In the genomic region with DNA sequence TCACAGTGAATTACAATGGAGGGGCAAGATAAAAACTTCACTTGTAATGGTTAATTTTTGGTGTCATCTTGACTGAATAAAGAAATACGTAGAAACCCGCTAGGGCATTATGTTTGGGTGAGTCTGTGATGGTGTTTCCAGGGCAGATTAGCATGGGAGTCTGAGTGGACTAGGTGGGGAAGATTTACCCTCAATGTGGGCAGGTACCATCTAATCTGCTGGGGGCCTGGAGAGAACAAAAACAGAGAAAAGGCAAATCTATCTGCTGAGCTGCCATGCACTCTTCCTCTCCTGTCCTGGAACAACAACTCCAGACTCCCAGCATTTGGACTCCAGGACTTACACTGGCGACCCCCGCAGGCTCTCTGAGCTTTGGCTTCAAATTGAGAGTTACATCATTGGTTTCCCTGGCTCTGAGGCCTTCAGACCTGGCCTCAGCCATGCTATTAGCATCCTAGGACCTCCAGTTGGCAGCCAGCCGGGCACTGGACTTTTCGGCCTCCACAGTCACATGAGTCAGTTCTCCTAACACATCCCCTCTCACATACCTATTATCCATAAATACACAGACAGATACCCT, we compare ENCODE assay signal across 1 cellular context.
TF ChIP-seq lines count a peak whose summit lies in the region.

No MANE protein-coding gene starts in this region.

TF ChIP-seq in H1, 55 proteins besides CTCF, POLR2A, EP300 and RAD21:
- TF ChIP-seq, protein P1, sequence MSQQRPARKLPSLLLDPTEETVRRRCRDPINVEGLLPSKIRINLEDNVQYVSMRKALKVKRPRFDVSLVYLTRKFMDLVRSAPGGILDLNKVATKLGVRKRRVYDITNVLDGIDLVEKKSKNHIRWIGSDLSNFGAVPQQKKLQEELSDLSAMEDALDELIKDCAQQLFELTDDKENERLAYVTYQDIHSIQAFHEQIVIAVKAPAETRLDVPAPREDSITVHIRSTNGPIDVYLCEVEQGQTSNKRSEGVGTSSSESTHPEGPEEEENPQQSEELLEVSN (IDR thresholded peaks at IDR 0.05) = no peak
- TF ChIP-seq JUN (IDR thresholded peaks at IDR 0.05; ENCODE audit: low read depth, low read length) = no peak
- TF ChIP-seq SIN3A (conservative IDR thresholded peaks at IDR 0.05 in 1 of 2, IDR thresholded peaks at IDR 0.05 in 1 of 2; ENCODE audit: low read depth in 1 of 2, low read length in 2 of 2) = no peak
- no peak for TF ChIP-seq CHD1 (IDR thresholded peaks at IDR 0.05; ENCODE audit: low read depth, low read length)
- no peak for TF ChIP-seq TAF7 (optimal IDR thresholded peaks at IDR 0.05; ENCODE audit: borderline replicate concordance, low read depth, low read length)
- no peak for TF ChIP-seq BRCA1 (IDR thresholded peaks at IDR 0.05; ENCODE audit: low read depth, low read length)
- no peak for TF ChIP-seq GTF2F1 (IDR thresholded peaks at IDR 0.05; ENCODE audit: borderline replicate concordance, low read depth, low read length)
- no peak for TF ChIP-seq SIRT6 (IDR thresholded peaks at IDR 0.05; ENCODE audit: low read length)
- no peak for TF ChIP-seq KDM1A (IDR thresholded peaks at IDR 0.05; ENCODE audit: borderline replicate concordance, low read length)
- TF ChIP-seq BACH1 (IDR thresholded peaks at IDR 0.05; ENCODE audit: low read length) = no peak
- TF ChIP-seq EGR1 (IDR thresholded peaks at IDR 0.05; ENCODE audit: borderline replicate concordance, low read depth, low read length) = no peak
- no peak for TF ChIP-seq TCF12 (IDR thresholded peaks at IDR 0.05; ENCODE audit: low read depth, low read length)
- TF ChIP-seq HDAC6 (IDR thresholded peaks at IDR 0.05; ENCODE audit: low read depth, low read length) = no peak
- TF ChIP-seq, protein P2, sequence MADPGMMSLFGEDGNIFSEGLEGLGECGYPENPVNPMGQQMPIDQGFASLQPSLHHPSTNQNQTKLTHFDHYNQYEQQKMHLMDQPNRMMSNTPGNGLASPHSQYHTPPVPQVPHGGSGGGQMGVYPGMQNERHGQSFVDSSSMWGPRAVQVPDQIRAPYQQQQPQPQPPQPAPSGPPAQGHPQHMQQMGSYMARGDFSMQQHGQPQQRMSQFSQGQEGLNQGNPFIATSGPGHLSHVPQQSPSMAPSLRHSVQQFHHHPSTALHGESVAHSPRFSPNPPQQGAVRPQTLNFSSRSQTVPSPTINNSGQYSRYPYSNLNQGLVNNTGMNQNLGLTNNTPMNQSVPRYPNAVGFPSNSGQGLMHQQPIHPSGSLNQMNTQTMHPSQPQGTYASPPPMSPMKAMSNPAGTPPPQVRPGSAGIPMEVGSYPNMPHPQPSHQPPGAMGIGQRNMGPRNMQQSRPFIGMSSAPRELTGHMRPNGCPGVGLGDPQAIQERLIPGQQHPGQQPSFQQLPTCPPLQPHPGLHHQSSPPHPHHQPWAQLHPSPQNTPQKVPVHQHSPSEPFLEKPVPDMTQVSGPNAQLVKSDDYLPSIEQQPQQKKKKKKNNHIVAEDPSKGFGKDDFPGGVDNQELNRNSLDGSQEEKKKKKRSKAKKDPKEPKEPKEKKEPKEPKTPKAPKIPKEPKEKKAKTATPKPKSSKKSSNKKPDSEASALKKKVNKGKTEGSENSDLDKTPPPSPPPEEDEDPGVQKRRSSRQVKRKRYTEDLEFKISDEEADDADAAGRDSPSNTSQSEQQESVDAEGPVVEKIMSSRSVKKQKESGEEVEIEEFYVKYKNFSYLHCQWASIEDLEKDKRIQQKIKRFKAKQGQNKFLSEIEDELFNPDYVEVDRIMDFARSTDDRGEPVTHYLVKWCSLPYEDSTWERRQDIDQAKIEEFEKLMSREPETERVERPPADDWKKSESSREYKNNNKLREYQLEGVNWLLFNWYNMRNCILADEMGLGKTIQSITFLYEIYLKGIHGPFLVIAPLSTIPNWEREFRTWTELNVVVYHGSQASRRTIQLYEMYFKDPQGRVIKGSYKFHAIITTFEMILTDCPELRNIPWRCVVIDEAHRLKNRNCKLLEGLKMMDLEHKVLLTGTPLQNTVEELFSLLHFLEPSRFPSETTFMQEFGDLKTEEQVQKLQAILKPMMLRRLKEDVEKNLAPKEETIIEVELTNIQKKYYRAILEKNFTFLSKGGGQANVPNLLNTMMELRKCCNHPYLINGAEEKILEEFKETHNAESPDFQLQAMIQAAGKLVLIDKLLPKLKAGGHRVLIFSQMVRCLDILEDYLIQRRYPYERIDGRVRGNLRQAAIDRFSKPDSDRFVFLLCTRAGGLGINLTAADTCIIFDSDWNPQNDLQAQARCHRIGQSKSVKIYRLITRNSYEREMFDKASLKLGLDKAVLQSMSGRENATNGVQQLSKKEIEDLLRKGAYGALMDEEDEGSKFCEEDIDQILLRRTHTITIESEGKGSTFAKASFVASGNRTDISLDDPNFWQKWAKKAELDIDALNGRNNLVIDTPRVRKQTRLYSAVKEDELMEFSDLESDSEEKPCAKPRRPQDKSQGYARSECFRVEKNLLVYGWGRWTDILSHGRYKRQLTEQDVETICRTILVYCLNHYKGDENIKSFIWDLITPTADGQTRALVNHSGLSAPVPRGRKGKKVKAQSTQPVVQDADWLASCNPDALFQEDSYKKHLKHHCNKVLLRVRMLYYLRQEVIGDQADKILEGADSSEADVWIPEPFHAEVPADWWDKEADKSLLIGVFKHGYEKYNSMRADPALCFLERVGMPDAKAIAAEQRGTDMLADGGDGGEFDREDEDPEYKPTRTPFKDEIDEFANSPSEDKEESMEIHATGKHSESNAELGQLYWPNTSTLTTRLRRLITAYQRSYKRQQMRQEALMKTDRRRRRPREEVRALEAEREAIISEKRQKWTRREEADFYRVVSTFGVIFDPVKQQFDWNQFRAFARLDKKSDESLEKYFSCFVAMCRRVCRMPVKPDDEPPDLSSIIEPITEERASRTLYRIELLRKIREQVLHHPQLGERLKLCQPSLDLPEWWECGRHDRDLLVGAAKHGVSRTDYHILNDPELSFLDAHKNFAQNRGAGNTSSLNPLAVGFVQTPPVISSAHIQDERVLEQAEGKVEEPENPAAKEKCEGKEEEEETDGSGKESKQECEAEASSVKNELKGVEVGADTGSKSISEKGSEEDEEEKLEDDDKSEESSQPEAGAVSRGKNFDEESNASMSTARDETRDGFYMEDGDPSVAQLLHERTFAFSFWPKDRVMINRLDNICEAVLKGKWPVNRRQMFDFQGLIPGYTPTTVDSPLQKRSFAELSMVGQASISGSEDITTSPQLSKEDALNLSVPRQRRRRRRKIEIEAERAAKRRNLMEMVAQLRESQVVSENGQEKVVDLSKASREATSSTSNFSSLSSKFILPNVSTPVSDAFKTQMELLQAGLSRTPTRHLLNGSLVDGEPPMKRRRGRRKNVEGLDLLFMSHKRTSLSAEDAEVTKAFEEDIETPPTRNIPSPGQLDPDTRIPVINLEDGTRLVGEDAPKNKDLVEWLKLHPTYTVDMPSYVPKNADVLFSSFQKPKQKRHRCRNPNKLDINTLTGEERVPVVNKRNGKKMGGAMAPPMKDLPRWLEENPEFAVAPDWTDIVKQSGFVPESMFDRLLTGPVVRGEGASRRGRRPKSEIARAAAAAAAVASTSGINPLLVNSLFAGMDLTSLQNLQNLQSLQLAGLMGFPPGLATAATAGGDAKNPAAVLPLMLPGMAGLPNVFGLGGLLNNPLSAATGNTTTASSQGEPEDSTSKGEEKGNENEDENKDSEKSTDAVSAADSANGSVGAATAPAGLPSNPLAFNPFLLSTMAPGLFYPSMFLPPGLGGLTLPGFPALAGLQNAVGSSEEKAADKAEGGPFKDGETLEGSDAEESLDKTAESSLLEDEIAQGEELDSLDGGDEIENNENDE (IDR thresholded peaks at IDR 0.05; ENCODE audit: insufficient replicate concordance, low read length) = no peak
- TF ChIP-seq PHF8 (conservative IDR thresholded peaks at IDR 0.05; ENCODE audit: low read depth, low read length) = no peak
- no peak for TF ChIP-seq CBX5 (IDR thresholded peaks at IDR 0.05; ENCODE audit: low read depth, low read length)
- TF ChIP-seq BCL11A (IDR thresholded peaks at IDR 0.05; ENCODE audit: low read depth in 2 of 2, low read length in 2 of 2) = no peak
- no peak for TF ChIP-seq SP2 (IDR thresholded peaks at IDR 0.05; ENCODE audit: low read length)
- TF ChIP-seq ATF3 (IDR thresholded peaks at IDR 0.05; ENCODE audit: insufficient read depth, low read depth, low read length) = no peak
